Comparison of ENCODE assay signal across 20 cellular contexts in the genomic region with DNA sequence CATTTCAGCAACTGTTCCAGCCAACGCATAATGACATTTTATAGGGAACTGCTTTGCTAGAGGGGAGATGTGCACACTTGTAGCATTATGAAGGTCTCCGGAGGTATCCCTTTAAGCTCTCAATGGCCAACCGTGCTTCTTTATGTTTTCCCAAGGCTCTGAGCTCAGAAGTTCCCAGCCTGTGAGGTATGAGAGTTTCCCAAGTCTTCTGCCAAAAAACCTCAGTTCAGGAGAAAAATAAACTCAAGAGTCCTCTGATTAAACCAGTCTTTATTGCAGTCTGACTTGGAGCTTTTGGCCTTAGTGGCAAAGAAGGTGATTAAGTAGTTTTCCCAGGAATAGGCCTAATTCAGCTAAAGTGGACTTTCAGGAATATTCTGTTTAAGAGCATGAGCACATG.
"Had no signal": no experiment of that assay in that cellular context is flagged by ENCODE, and none has a peak within 500 bp of the region (broad histone marks: within the 10 kb centered on the region; RNA-seq: fewer than 3 reads in every experiment).

No MANE protein-coding gene starts in this region.

- ATAC-seq: activated CD8-positive, alpha-beta T cell treated with anti-CD3 and anti-CD28 coated beads, Interleukin-2, amount 10 ng/mL, durations not matched to agents 7 days and 5 days; activated naive CD8-positive, alpha-beta T cell treated with anti-CD3 and anti-CD28 coated beads, Interleukin-2, amount 50 U/mL, for 24 hours; activated T-cell treated with anti-CD3 and anti-CD28 coated beads, Interleukin-2, amount 50 U/mL, for 4 hours; left colon; lower lobe of right lung; natural killer cell treated with Interleukin-12 subunit alpha and Interleukin-12 subunit beta and Interleukin-15 and Interleukin-18, amount 100 ng/mL, for 72 hours; stimulated activated effector memory CD8-positive, alpha-beta T cell treated with anti-CD3 and anti-CD28 coated beads, Interleukin-12 subunit alpha, Interleukin-12 subunit beta, amount 100 ng/mL, for 72 hours had no signal

- FAIRE-seq: colon, islet of Langerhans, small intestine had no signal

- H3K4me3 ChIP-seq: lower lobe of right lung, right atrium auricular region, SJCRH30, stomach, thyroid gland had no signal

- DNase-seq: activated CD4-positive, alpha-beta T cell treated with anti-CD3 and anti-CD28 coated beads, Interleukin-2, amount 10 ng/mL, durations not matched to agents 24 days and 14 days; activated CD8-positive, alpha-beta memory T cell treated with anti-CD3 and anti-CD28 coated beads, Interleukin-2, amount 50 U/mL, for 4 hours; activated CD8-positive, alpha-beta T cell treated with anti-CD3 and anti-CD28 coated beads, Interleukin-2, amount 10 ng/mL, durations not matched to agents 7 days and 5 days; activated effector memory CD4-positive, alpha-beta T cell treated with Interleukin-2 at 50 U/mL for 16 hours; activated naive CD4-positive, alpha-beta T cell treated with anti-CD3 and anti-CD28 coated beads, Interleukin-2, amount 10 ng/mL, durations not matched to agents 7 days and 5 days; activated naive CD8-positive, alpha-beta T cell treated with anti-CD3 and anti-CD28 coated beads, Interleukin-2, amount 50 U/mL, for 24 hours; activated T-cell treated with anti-CD3 and anti-CD28 coated beads, Interleukin-2, amount 50 U/mL, for 4 hours; left colon; lower lobe of right lung; SJCRH30; small intestine; stimulated activated CD4-positive, alpha-beta T cell treated with anti-CD3 and anti-CD28 coated beads, Interleukin-15, amount 100 ng/mL, for 24 hours; stimulated activated CD4-positive, alpha-beta T cell treated with anti-CD3 and anti-CD28 coated beads, Interleukin-2, amount 100 ng/mL, for 48 hours; stomach; thyroid gland had no signal
